Comparison of ENCODE assay signal across 8 cellular contexts in genomic region chr2:42569116-42569711, GRCh38. TPM values are rescaled to one million over a fixed set of nuclear protein-coding genes. Genes with fewer than 3 reads are reported as not detected.
DNase-seq lines count a peak whose midpoint lies in the region; ATAC-seq, FAIRE-seq and TF ChIP-seq lines count a peak whose summit lies in the region.

No MANE protein-coding gene starts in this region.

- no peak overlapping the region for H3K23ac ChIP-seq in neuronal stem cell (ENCODE audit: low read depth, low read length, poor library complexity)

- H3K4me3 ChIP-seq in BJ (ENCODE audit: low read depth, low read length), result peak overlapping the region; percentile 85
- peak overlapping the region; percentile 93 to 96 for H3K4me3 ChIP-seq in neuronal stem cell (ENCODE audit: low read length in 2 of 2)

- H2AFZ ChIP-seq in neuronal stem cell (ENCODE audit: low read length), result peak overlapping the region; percentile 92

- H3K36me3 Mint-ChIP-seq in activated T-helper 1 cell treated with anti-CD3 and anti-CD28 coated beads, Interleukin-12 subunit alpha, Interleukin-12 subunit beta, Interleukin-2, Interleukin-4 antibody, amounts not matched to agents 30 ng/mL and 10 ng/mL and 1 ng/mL, durations not matched to agents 14 hours and 24 hours and 36 hours (ENCODE audit: low read depth), result peaks cover 10% of the 10 kb centered on the region

- peak; percentile 20 for ATAC-seq in GM19372 (IDR thresholded peaks at IDR 0.05; ENCODE audit: low read depth, unreplicated experiment)

- peak overlapping the region; percentile 92 for H3K4me3 Mint-ChIP-seq in activated T-helper 1 cell treated with anti-CD3 and anti-CD28 coated beads, Interleukin-12 subunit alpha, Interleukin-12 subunit beta, Interleukin-2, Interleukin-4 antibody, amounts not matched to agents 30 ng/mL and 10 ng/mL and 1 ng/mL, durations not matched to agents 14 hours and 24 hours and 36 hours

- H3K14ac ChIP-seq in neuronal stem cell (ENCODE audit: low read length), result peak overlapping the region; percentile 63

- H3K4ac ChIP-seq in neuronal stem cell (ENCODE audit: low read length), result peak overlapping the region; percentile 93

- CTCF ChIA-PET in BJ (lab: Yijun Ruan, JAX), result interaction anchor here (0.6 to 1.2 kb wide), 2 partner anchors 9 to 54 kb away, joined by 3 to 4 read pairs; no protein-coding TSS in a partner anchor

- peaks cover 20% of the 10 kb centered on the region for H3K4me1 Mint-ChIP-seq in activated T-helper 1 cell treated with anti-CD3 and anti-CD28 coated beads, Interleukin-12 subunit alpha, Interleukin-12 subunit beta, Interleukin-2, Interleukin-4 antibody, amounts not matched to agents 30 ng/mL and 10 ng/mL and 1 ng/mL, durations not matched to agents 14 hours and 24 hours and 36 hours (ENCODE audit: low read depth)

- H2BK15ac ChIP-seq in neuronal stem cell (ENCODE audit: low read length), result peak overlapping the region; percentile 9

- no peak for DNase-seq in BJ (ENCODE audit: low read depth)
- peak; percentile 25 for DNase-seq in NCI-H146 treated with DMSO at 0.1 percent for 48 hours (lab: John Stamatoyannopoulos, UW; ENCODE audit: unreplicated experiment)
- DNase-seq in activated T-helper 1 cell treated with anti-CD3 and anti-CD28 coated beads, Interleukin-12 subunit alpha, Interleukin-12 subunit beta, Interleukin-2, Interleukin-4 antibody, amounts not matched to agents 30 ng/mL and 10 ng/mL and 1 ng/mL, durations not matched to agents 14 hours and 24 hours and 36 hours (ENCODE audit: low spot score), result no peak
- DNase-seq in frontal cortex (ENCODE audit: low spot score in 2 of 2), result peak; percentile 58 to 59
- no peak for DNase-seq in neuronal stem cell (ENCODE audit: low spot score)
- no peak for DNase-seq in effector CD8-positive, alpha-beta T cell (lab: John Stamatoyannopoulos, UW)
- DNase-seq in H4 (ENCODE audit: low spot score), result no peak

- H2AK5ac ChIP-seq in neuronal stem cell (ENCODE audit: low read depth, low read length), result peak overlapping the region; percentile 90

- H3K27me3 Mint-ChIP-seq in activated T-helper 1 cell treated with anti-CD3 and anti-CD28 coated beads, Interleukin-12 subunit alpha, Interleukin-12 subunit beta, Interleukin-2, Interleukin-4 antibody, amounts not matched to agents 30 ng/mL and 10 ng/mL and 1 ng/mL, durations not matched to agents 14 hours and 24 hours and 36 hours (ENCODE audit: insufficient read depth), result peaks cover 1% of the 10 kb centered on the region

- peak overlapping the region; percentile 95 for H3K9ac ChIP-seq in neuronal stem cell (ENCODE audit: low read depth, low read length, poor library complexity)

- peak overlapping the region; percentile 98 for H3K18ac ChIP-seq in neuronal stem cell (ENCODE audit: low read length)

- peak overlapping the region; percentile 96 for H3K27ac Mint-ChIP-seq in activated T-helper 1 cell treated with anti-CD3 and anti-CD28 coated beads, Interleukin-12 subunit alpha, Interleukin-12 subunit beta, Interleukin-2, Interleukin-4 antibody, amounts not matched to agents 30 ng/mL and 10 ng/mL and 1 ng/mL, durations not matched to agents 14 hours and 24 hours and 36 hours

- no peaks in the 10 kb centered on the region for H3K9me3 Mint-ChIP-seq in activated T-helper 1 cell treated with anti-CD3 and anti-CD28 coated beads, Interleukin-12 subunit alpha, Interleukin-12 subunit beta, Interleukin-2, Interleukin-4 antibody, amounts not matched to agents 30 ng/mL and 10 ng/mL and 1 ng/mL, durations not matched to agents 14 hours and 24 hours and 36 hours

- peaks cover 0 to under 1% of the 10 kb centered on the region in 2 donors for H3K9me3 ChIP-seq in neuronal stem cell (replicated peaks in 1 of 2; ENCODE audit: control insufficient read depth in 2 of 2, insufficient read depth in 1 of 2, low read depth in 1 of 2, low read length in 2 of 2)

- peaks cover 1% of the 10 kb centered on the region for H3K79me1 ChIP-seq in neuronal stem cell (ENCODE audit: low read depth, low read length)

- intact Hi-C loops in activated T-helper 1 cell treated with anti-CD3 and anti-CD28 coated beads, Interleukin-12 subunit alpha, Interleukin-12 subunit beta, Interleukin-2, Interleukin-4 antibody, amounts not matched to agents 30 ng/mL and 10 ng/mL and 1 ng/mL, durations not matched to agents 14 hours and 24 hours and 36 hours (cut with micrococcal nuclease), result loop anchor here (1.0 to 5.0 kb wide), 3 partner anchors 74 to 208 kb away; partner anchors contain the start of gene COX7A2L

- peaks cover 6 to 12% of the 10 kb centered on the region in 2 donors for H3K4me1 ChIP-seq in neuronal stem cell (ENCODE audit: control insufficient read depth in 2 of 2, insufficient read depth in 1 of 2, low read depth in 1 of 2, low read length in 2 of 2)

- H3K27me3 ChIP-seq in BJ (ENCODE audit: control insufficient read depth, insufficient read depth, low read length), result no peaks in the 10 kb centered on the region
- no peaks in the 10 kb centered on the region for H3K27me3 ChIP-seq in neuronal stem cell (ENCODE audit: control insufficient read depth in 3 of 3, insufficient read depth in 3 of 3, low read depth in 1 of 3, low read length in 3 of 3)

- FAIRE-seq in frontal cortex (lab: Jason Lieb, UNC), result no peak

- no peak overlapping the region for H2BK12ac ChIP-seq in neuronal stem cell (ENCODE audit: low read length)

- H3K27ac ChIP-seq in neuronal stem cell (replicated peaks; ENCODE audit: low read length), result peak overlapping the region; percentile 80

- TF ChIP-seq CTCF in BJ (IDR thresholded peaks at IDR 0.05; ENCODE audit: insufficient read depth, low read depth, low read length), result no peak

- peaks cover under 1% of the 10 kb centered on the region; the same call in 1 of the 2 replicates for H3K36me3 ChIP-seq in BJ (ENCODE audit: control insufficient read depth, insufficient read depth, low read length)
- H3K36me3 ChIP-seq in neuronal stem cell (replicated peaks in 1 of 2; ENCODE audit: control insufficient read depth in 2 of 2, insufficient read depth in 2 of 2, low read length in 2 of 2), result peaks cover 0 to 26% of the 10 kb centered on the region in 2 donors

- peak overlapping the region; percentile 56 for H2BK120ac ChIP-seq in neuronal stem cell (ENCODE audit: low read depth, low read length)

- peak overlapping the region; percentile 64 for H3K4me2 ChIP-seq in neuronal stem cell (ENCODE audit: insufficient read depth, low read length, poor library complexity, severe bottlenecking)

- H4K91ac ChIP-seq in neuronal stem cell (ENCODE audit: low read depth, low read length, poor library complexity), result no peak overlapping the region

- no CpG with 5 or more reads among the region's 20 CpGs for WGBS in neuronal stem cell (ENCODE audit: extremely low coverage in 2 of 2, insufficient read length in 2 of 2, insufficient replicate concordance in 1 of 2), 2 donors

- no peak overlapping the region for H4K8ac ChIP-seq in neuronal stem cell (ENCODE audit: low read depth, low read length)

- H2BK5ac ChIP-seq in neuronal stem cell (ENCODE audit: low read length), result peak overlapping the region; percentile 93

- POLR2A ChIA-PET in BJ (lab: Charles Lee), result no interaction called here

RNA-seq across cellular contexts. Expression of gene MTA3, which starts 0.8 kb away (rescaled TPM):
- 23.2 and 30.5 TPM in 2 replicates for polyA plus RNA-seq in BJ (2011; rRNA removed)
- 16.3 and 16.4 TPM in 2 replicates for polyA minus RNA-seq in BJ (2011; rRNA and poly(A)+ RNA removed)
- 29.4 and 31.1 TPM in 2 replicates for total RNA-seq in activated T-helper 1 cell treated with anti-CD3 and anti-CD28 coated beads, Interleukin-12 subunit alpha, Interleukin-12 subunit beta, Interleukin-2, Interleukin-4 antibody, amounts not matched to agents 30 ng/mL and 10 ng/mL and 1 ng/mL, durations not matched to agents 14 hours and 24 hours and 36 hours
- total RNA-seq in frontal cortex, result 30.6 TPM
- 90.6 TPM for polyA plus RNA-seq in neuronal stem cell (2013, experiment 1 of 2)
- polyA plus RNA-seq in neuronal stem cell (2013, experiment 2 of 2), result 89.8 TPM
- 23.8 and 26.4 TPM in 2 replicates for total RNA-seq in H4 (2014; rRNA removed; shearing (Covaris generic))

Comparison
In these comparisons a context has a peak if more than half of its experiments do, and no peak if none do; other contexts are left out.
1. DNase-seq: peak in NCI-H146 treated with DMSO at 0.1 percent for 48 hours (single experiment) and frontal cortex (2 of 2); none in BJ (single experiment), activated T-helper 1 cell treated with anti-CD3 and anti-CD28 coated beads, Interleukin-12 subunit alpha, Interleukin-12 subunit beta, Interleukin-2, Interleukin-4 antibody, amounts not matched to agents 30 ng/mL and 10 ng/mL and 1 ng/mL, durations not matched to agents 14 hours and 24 hours and 36 hours (single experiment), neuronal stem cell (single experiment), effector CD8-positive, alpha-beta T cell (single experiment) and H4 (single experiment).